8 cellular contexts compared by ENCODE assay signal in genomic region chr19:35716985-35717664, GRCh38. TPM values are rescaled to one million over a fixed set of nuclear protein-coding genes. Genes with fewer than 3 reads are reported as not detected.
DNase-seq lines count a peak whose midpoint lies in the region; ATAC-seq and TF ChIP-seq lines count a peak whose summit lies in the region.

No MANE protein-coding gene starts in this region.

- H3K27me3 ChIP-seq in PC-9 (ENCODE audit: insufficient read depth, low read depth): no peaks in the 10 kb centered on the region
- H3K27me3 ChIP-seq in esophagus squamous epithelium: no peaks in the 10 kb centered on the region

- peaks cover 42% of the 10 kb centered on the region for H3K4me1 Mint-ChIP-seq in activated T-cell treated with anti-CD3 and anti-CD28 coated beads, Interleukin-2, amount 50 U/mL, for 72 hours (ENCODE audit: low read depth)
- H3K4me1 Mint-ChIP-seq in naive B cell: peaks cover 55 to 64% (median 59%) of the 10 kb centered on the region in 3 donors
- H3K4me1 Mint-ChIP-seq in stimulated activated effector memory CD8-positive, alpha-beta T cell treated with anti-CD3 and anti-CD28 coated beads, Interleukin-12 subunit alpha, Interleukin-12 subunit beta, amount 100 ng/mL, for 72 hours: peaks cover 71% of the 10 kb centered on the region

- no peaks in the 10 kb centered on the region for H3K36me3 ChIP-seq in PC-9 (ENCODE audit: low read depth)
- H3K36me3 ChIP-seq in esophagus squamous epithelium: peaks cover 6 to 28% (median 12%) of the 10 kb centered on the region in 3 donors

- intact Hi-C loops in PC-9 (cut with micrococcal nuclease; ENCODE audit: unreplicated experiment) (loop anchor here (1.0 to 5.0 kb wide), 14 partner anchors 24 to 744 kb away; partner anchors contain the start of genes COX6B1, LIN37, PSENEN and U2AF1L4), esophagus squamous epithelium (cut with DNase I) (loop anchor here (2.0 to 10.0 kb wide), 2 partner anchors 22 to 172 kb away; partner anchors contain the start of gene TMEM147)

- peak; percentile 85 for DNase-seq in D341Med (ENCODE audit: low spot score)
- peak; percentile 97 for DNase-seq in HuH-7.5 (ENCODE audit: low spot score)
- DNase-seq in PC-9: peak; percentile 83 to 89
- peak; percentile 92 to 98 for DNase-seq in activated T-cell treated with anti-CD3 and anti-CD28 coated beads, Interleukin-2, amount 50 U/mL, for 72 hours
- DNase-seq in esophagus squamous epithelium (lab: John Stamatoyannopoulos, UW): peak; percentile 82
- peak; percentile 97 for DNase-seq in naive B cell
- DNase-seq in stimulated activated effector memory CD8-positive, alpha-beta T cell treated with anti-CD3 and anti-CD28 coated beads, Interleukin-12 subunit alpha, Interleukin-12 subunit beta, amount 100 ng/mL, for 72 hours (ENCODE audit: low spot score in 2 of 2): peak; percentile 77 to 97

- ATAC-seq in GM21515 (IDR thresholded peaks at IDR 0.05; ENCODE audit: unreplicated experiment) (peak; percentile 52), naive B cell (ENCODE audit: low read depth in 2 of 2) (peak; percentile 82 to 83)
- ATAC-seq in activated T-cell treated with anti-CD3 and anti-CD28 coated beads, Interleukin-2, amount 50 U/mL, for 72 hours (replicated peaks in 1 of 2): peak; percentile 66 to 73
- ATAC-seq in stimulated activated effector memory CD8-positive, alpha-beta T cell treated with anti-CD3 and anti-CD28 coated beads, Interleukin-12 subunit alpha, Interleukin-12 subunit beta, amount 100 ng/mL, for 72 hours: peak; percentile 71

- peaks cover 6% of the 10 kb centered on the region; the same call in 1 of the 2 replicates for H3F3A ChIP-seq in PC-9 (ENCODE audit: insufficient read depth, low read depth)

- H2AFZ ChIP-seq in PC-9: peak overlapping the region; percentile 99

- H3K27ac ChIP-seq in PC-9 (peak overlapping the region; percentile 45), esophagus squamous epithelium (peak overlapping the region; percentile 86 to 98 (median 94))

- TF ChIP-seq POLR2A in esophagus squamous epithelium (IDR thresholded peaks at IDR 0.05): peak in 1 of 4 donors; percentile 41

- H3K4me3 ChIP-seq in PC-9 (peak overlapping the region; percentile 85), esophagus squamous epithelium (peak overlapping the region; percentile 75 to 98 (median 94))

- no peaks in the 10 kb centered on the region for H3K9me3 ChIP-seq in PC-9 (ENCODE audit: insufficient read depth, low read depth)
- no peaks in the 10 kb centered on the region for H3K9me3 ChIP-seq in esophagus squamous epithelium

- H3K4me3 Mint-ChIP-seq in activated T-cell treated with anti-CD3 and anti-CD28 coated beads, Interleukin-2, amount 50 U/mL, for 72 hours: peak overlapping the region; percentile 89
- peak overlapping the region; percentile 87 to 98 (median 94) for H3K4me3 Mint-ChIP-seq in naive B cell
- peak overlapping the region; percentile 99 for H3K4me3 Mint-ChIP-seq in stimulated activated effector memory CD8-positive, alpha-beta T cell treated with anti-CD3 and anti-CD28 coated beads, Interleukin-12 subunit alpha, Interleukin-12 subunit beta, amount 100 ng/mL, for 72 hours

- H3K9me3 Mint-ChIP-seq in activated T-cell treated with anti-CD3 and anti-CD28 coated beads, Interleukin-2, amount 50 U/mL, for 72 hours: no peaks in the 10 kb centered on the region
- no peaks in the 10 kb centered on the region for H3K9me3 Mint-ChIP-seq in naive B cell
- no peaks in the 10 kb centered on the region for H3K9me3 Mint-ChIP-seq in stimulated activated effector memory CD8-positive, alpha-beta T cell treated with anti-CD3 and anti-CD28 coated beads, Interleukin-12 subunit alpha, Interleukin-12 subunit beta, amount 100 ng/mL, for 72 hours

- CTCF ChIA-PET in PC-9 (lab: Charles Lee): interaction anchor here (0.5 kb wide), 1 partner anchor 181 kb away, joined by 4 read pairs; no protein-coding TSS in a partner anchor

- peaks cover 20% of the 10 kb centered on the region for H3K4me1 ChIP-seq in PC-9 (replicated peaks; ENCODE audit: insufficient read depth)
- H3K4me1 ChIP-seq in esophagus squamous epithelium: peaks cover 24 to 41% (median 25%) of the 10 kb centered on the region in 3 donors

- BruUV-seq in PC-9 (replicated peaks; lab: Mats Ljungman, UMichigan): TSS peak; percentile 52

- peaks cover 14% of the 10 kb centered on the region for H4K20me1 ChIP-seq in PC-9 (ENCODE audit: insufficient read depth)

- no peaks in the 10 kb centered on the region for H3K27me3 Mint-ChIP-seq in activated T-cell treated with anti-CD3 and anti-CD28 coated beads, Interleukin-2, amount 50 U/mL, for 72 hours (ENCODE audit: low read depth)
- H3K27me3 Mint-ChIP-seq in naive B cell: no peaks in the 10 kb centered on the region

- peaks cover 34% of the 10 kb centered on the region for H3K79me2 ChIP-seq in PC-9 (ENCODE audit: low read depth)

- peaks cover 25 to 36% of the 10 kb centered on the region in 2 donors for H3K36me3 Mint-ChIP-seq in activated T-cell treated with anti-CD3 and anti-CD28 coated beads, Interleukin-2, amount 50 U/mL, for 72 hours (ENCODE audit: insufficient read depth in 2 of 2)
- H3K36me3 Mint-ChIP-seq in naive B cell: peaks cover 0 to 8% of the 10 kb centered on the region in 2 donors
- peaks cover 98% of the 10 kb centered on the region for H3K36me3 Mint-ChIP-seq in stimulated activated effector memory CD8-positive, alpha-beta T cell treated with anti-CD3 and anti-CD28 coated beads, Interleukin-12 subunit alpha, Interleukin-12 subunit beta, amount 100 ng/mL, for 72 hours

- peak overlapping the region; percentile 99 for H3K4me2 ChIP-seq in PC-9

- TF ChIP-seq CTCF in PC-9 (conservative IDR thresholded peaks at IDR 0.05): peak; percentile 91
- peak; percentile 88 to 96 (median 92) for TF ChIP-seq CTCF in esophagus squamous epithelium (IDR thresholded peaks at IDR 0.05)

- 0% methylated on average over 15 of the region's 61 CpGs; no CpG with 5 or more reads in 1 of the 2 donors for WGBS in esophagus squamous epithelium, 2 donors

- H3K9me2 ChIP-seq in PC-9 (ENCODE audit: insufficient read depth): no peaks in the 10 kb centered on the region

- peak overlapping the region; percentile 88 for H3K27ac Mint-ChIP-seq in activated T-cell treated with anti-CD3 and anti-CD28 coated beads, Interleukin-2, amount 50 U/mL, for 72 hours
- H3K27ac Mint-ChIP-seq in naive B cell: peak overlapping the region; percentile 87 to 94 (median 93)
- peak overlapping the region; percentile 99 for H3K27ac Mint-ChIP-seq in stimulated activated effector memory CD8-positive, alpha-beta T cell treated with anti-CD3 and anti-CD28 coated beads, Interleukin-12 subunit alpha, Interleukin-12 subunit beta, amount 100 ng/mL, for 72 hours

- POLR2A ChIA-PET in PC-9 (lab: Charles Lee; ENCODE audit: unreplicated experiment): no interaction called here

RNA-seq across cellular contexts. Expression of gene KMT2B, which starts 0.7 kb away (rescaled TPM):
- 32.2 and 44.2 TPM in 2 replicates for total RNA-seq in PC-9 (2021)
- total RNA-seq in activated T-cell treated with anti-CD3 and anti-CD28 coated beads, Interleukin-2, amount 50 U/mL, for 72 hours: 10 to 100 TPM; 63.0 to 71.5 TPM
- 10 to 100 TPM in 3 of 4 donors, 1 to 10 TPM in 1; 7.5 to 33.7 (median 15.6) TPM for total RNA-seq in esophagus squamous epithelium
- 1 to 10 TPM in 2 of 6 donors, under 1 TPM in 4; 0.35 to 2.2 (median 0.76) TPM for polyA plus RNA-seq in naive B cell (ENCODE audit: low read depth in 6 of 6)

RNA-seq across cellular contexts. Expression of gene ZBTB32, which starts 12.8 kb away (rescaled TPM):
- total RNA-seq in PC-9 (2021): not detected in 2 replicates
- 100 to 1,000 TPM; 147 to 192 TPM for total RNA-seq in activated T-cell treated with anti-CD3 and anti-CD28 coated beads, Interleukin-2, amount 50 U/mL, for 72 hours
- total RNA-seq in esophagus squamous epithelium: under 1 TPM in 1 of 4 donors, not detected in 3; 0.38 TPM
- 1 to 10 TPM in 1 of 6 donors, under 1 TPM in 4, not detected in 1; 0.21 to 1.3 (median 0.70) TPM for polyA plus RNA-seq in naive B cell (ENCODE audit: low read depth in 6 of 6)

RNA-seq across cellular contexts. Expression of gene IGFLR1, which starts 25.1 kb away (rescaled TPM):
- 8.6 and 9.7 TPM in 2 replicates for total RNA-seq in PC-9 (2021)
- 100 to 1,000 TPM; 253 to 274 TPM for total RNA-seq in activated T-cell treated with anti-CD3 and anti-CD28 coated beads, Interleukin-2, amount 50 U/mL, for 72 hours
- total RNA-seq in esophagus squamous epithelium: 1 to 10 TPM in 3 of 4 donors, under 1 TPM in 1; 0.87 to 4.8 (median 4.3) TPM
- polyA plus RNA-seq in naive B cell (ENCODE audit: low read depth in 6 of 6): 100 to 1,000 TPM; 114 to 195 (median 134) TPM

RNA-seq across cellular contexts. Expression of gene U2AF1L4, which starts 28.1 kb away (rescaled TPM):
- total RNA-seq in PC-9 (2021) (13.9 and 14.3 TPM in 2 replicates), esophagus squamous epithelium (10 to 100 TPM; 10.2 to 19.0 (median 17.5) TPM)
- 10 to 100 TPM; 71.0 to 83.6 TPM for total RNA-seq in activated T-cell treated with anti-CD3 and anti-CD28 coated beads, Interleukin-2, amount 50 U/mL, for 72 hours
- polyA plus RNA-seq in naive B cell (ENCODE audit: low read depth in 6 of 6): 10 to 100 TPM; 26.1 to 41.0 (median 32.5) TPM

RNA-seq across cellular contexts. Expression of gene PSENEN, which starts 28.3 kb away (rescaled TPM):
- total RNA-seq in PC-9 (2021) (106 and 130 TPM in 2 replicates), esophagus squamous epithelium (10 to 100 TPM; 23.3 to 33.9 (median 32.3) TPM)
- total RNA-seq in activated T-cell treated with anti-CD3 and anti-CD28 coated beads, Interleukin-2, amount 50 U/mL, for 72 hours: 10 to 100 TPM; 50.7 to 53.7 TPM
- polyA plus RNA-seq in naive B cell (ENCODE audit: low read depth in 6 of 6): 100 to 1,000 TPM in 2 of 6 donors, 10 to 100 TPM in 4; 82.4 to 105 (median 94.3) TPM

Comparison
In these comparisons a context has a peak if more than half of its experiments do, and no peak if none do; other contexts are left out.
1. Peak in every context shown above with its lines: DNase-seq, ATAC-seq, H3K4me3 ChIP-seq and H3K27ac ChIP-seq.
2. RNA of gene ZBTB32, which starts 12.8 kb away (total RNA-seq): 147 to 192 TPM in activated T-cell treated with anti-CD3 and anti-CD28 coated beads, Interleukin-2, amount 50 U/mL, for 72 hours; not detected in PC-9 and 0.38 TPM in esophagus squamous epithelium; every median in the first group is over 100 times any median in the second.
3. RNA of gene IGFLR1, which starts 25.1 kb away (total RNA-seq): 253 to 274 TPM in activated T-cell treated with anti-CD3 and anti-CD28 coated beads, Interleukin-2, amount 50 U/mL, for 72 hours; 8.6 to 9.7 TPM in PC-9 and 0.87 to 4.8 TPM in esophagus squamous epithelium; every median in the first group is over 10 times any median in the second.